1 cellular context compared by ENCODE assay signal in genomic region chr12:121614872-121615467, GRCh38.
TF ChIP-seq lines count a peak whose summit lies in the region.

No MANE protein-coding gene starts in this region.

TF ChIP-seq in K562, 482 proteins besides CTCF, POLR2A, EP300 and RAD21:
- peak; percentile 79 for TF ChIP-seq ZBTB33 (CRISPR knock-in tag; IDR thresholded peaks at IDR 0.05)
- no peak for TF ChIP-seq FOXO4 (CRISPR knock-in tag; IDR thresholded peaks at IDR 0.05)
- no peak for TF ChIP-seq KAT7 (CRISPR knock-in tag; IDR thresholded peaks at IDR 0.05; ENCODE audit: borderline replicate concordance)
- no peak for TF ChIP-seq ZSCAN29 (IDR thresholded peaks at IDR 0.05)
- TF ChIP-seq TRIM24 (IDR thresholded peaks at IDR 0.05), result 0 out of 4 replicates have a peak, but pooled peaks of 1 of the 2 experiments have one; percentile 32
- TF ChIP-seq CREM (IDR thresholded peaks at IDR 0.05; ENCODE audit: low read depth), result no peak
- TF ChIP-seq BHLHE40 (IDR thresholded peaks at IDR 0.05; ENCODE audit: low read length), result no peak
- no peak for TF ChIP-seq SNIP1 (IDR thresholded peaks at IDR 0.05; ENCODE audit: low read depth)
- TF ChIP-seq ZNF445 (CRISPR knock-in tag; IDR thresholded peaks at IDR 0.05; ENCODE audit: low read depth), result no peak
- TF ChIP-seq, protein P1, sequence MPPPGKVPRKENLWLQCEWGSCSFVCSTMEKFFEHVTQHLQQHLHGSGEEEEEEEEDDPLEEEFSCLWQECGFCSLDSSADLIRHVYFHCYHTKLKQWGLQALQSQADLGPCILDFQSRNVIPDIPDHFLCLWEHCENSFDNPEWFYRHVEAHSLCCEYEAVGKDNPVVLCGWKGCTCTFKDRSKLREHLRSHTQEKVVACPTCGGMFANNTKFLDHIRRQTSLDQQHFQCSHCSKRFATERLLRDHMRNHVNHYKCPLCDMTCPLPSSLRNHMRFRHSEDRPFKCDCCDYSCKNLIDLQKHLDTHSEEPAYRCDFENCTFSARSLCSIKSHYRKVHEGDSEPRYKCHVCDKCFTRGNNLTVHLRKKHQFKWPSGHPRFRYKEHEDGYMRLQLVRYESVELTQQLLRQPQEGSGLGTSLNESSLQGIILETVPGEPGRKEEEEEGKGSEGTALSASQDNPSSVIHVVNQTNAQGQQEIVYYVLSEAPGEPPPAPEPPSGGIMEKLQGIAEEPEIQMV (tag; conservative IDR thresholded peaks at IDR 0.05; ENCODE audit: low read depth), result no peak
- TF ChIP-seq HMGN3 (IDR thresholded peaks at IDR 0.05; ENCODE audit: borderline replicate concordance, extremely low read depth, insufficient read length, low read depth, low read length), result no peak
- no peak for TF ChIP-seq MCM5 (IDR thresholded peaks at IDR 0.05; ENCODE audit: low read depth)
- TF ChIP-seq, protein P2, sequence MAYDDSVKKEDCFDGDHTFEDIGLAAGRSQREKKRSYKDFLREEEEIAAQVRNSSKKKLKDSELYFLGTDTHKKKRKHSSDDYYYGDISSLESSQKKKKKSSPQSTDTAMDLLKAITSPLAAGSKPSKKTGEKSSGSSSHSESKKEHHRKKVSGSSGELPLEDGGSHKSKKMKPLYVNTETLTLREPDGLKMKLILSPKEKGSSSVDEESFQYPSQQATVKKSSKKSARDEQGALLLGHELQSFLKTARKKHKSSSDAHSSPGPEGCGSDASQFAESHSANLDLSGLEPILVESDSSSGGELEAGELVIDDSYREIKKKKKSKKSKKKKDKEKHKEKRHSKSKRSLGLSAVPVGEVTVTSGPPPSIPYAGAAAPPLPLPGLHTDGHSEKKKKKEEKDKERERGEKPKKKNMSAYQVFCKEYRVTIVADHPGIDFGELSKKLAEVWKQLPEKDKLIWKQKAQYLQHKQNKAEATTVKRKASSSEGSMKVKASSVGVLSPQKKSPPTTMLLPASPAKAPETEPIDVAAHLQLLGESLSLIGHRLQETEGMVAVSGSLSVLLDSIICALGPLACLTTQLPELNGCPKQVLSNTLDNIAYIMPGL (CRISPR knock-in tag; IDR thresholded peaks at IDR 0.05), result no peak
- TF ChIP-seq ZNF316 (IDR thresholded peaks at IDR 0.05), result peak; percentile 48; the same call in 1 of the 2 replicates
- no peak for TF ChIP-seq HDAC1 (IDR thresholded peaks at IDR 0.05)
- no peak for TF ChIP-seq ZZZ3 (IDR thresholded peaks at IDR 0.05)
TF ChIP-seq in K562: peak in this region for 3.
